11 cellular contexts compared by ENCODE assay signal in genomic region chr2:105100064-105100840, GRCh38.
DNase-seq lines count a peak whose midpoint lies in the region; ATAC-seq lines count a peak whose summit lies in the region.
"Had no signal": no experiment of that assay in that cellular context is flagged by ENCODE, and none has a peak within 500 bp of the region (broad histone marks: within the 10 kb centered on the region; RNA-seq: fewer than 3 reads in every experiment).

No MANE protein-coding gene starts in this region.

- H3K4me3 Mint-ChIP-seq in memory B cell = no peak overlapping the region
- H3K4me3 Mint-ChIP-seq: activated naive CD4-positive, alpha-beta T cell treated with anti-CD3 and anti-CD28 coated beads for 36 hours had no signal

- no peak overlapping the region for H3K27ac ChIP-seq in substantia nigra (ENCODE audit: low read depth, low read length, poor library complexity, severe bottlenecking)
- H3K27ac ChIP-seq: WERI-Rb-1 had no signal

- peaks cover 39% of the 10 kb centered on the region for H3K36me3 Mint-ChIP-seq in memory B cell

- no peak overlapping the region for H3K27ac Mint-ChIP-seq in memory B cell
- H3K27ac Mint-ChIP-seq: activated naive CD4-positive, alpha-beta T cell treated with anti-CD3 and anti-CD28 coated beads for 36 hours had no signal

- DNase-seq in memory B cell (ENCODE audit: low spot score in 2 of 2) = no peak
- no peak for DNase-seq in kidney glomerular epithelial cell (lab: John Stamatoyannopoulos, UW)
- no peak for DNase-seq in COLO668 (lab: John Stamatoyannopoulos, UW; ENCODE audit: unreplicated experiment)
- DNase-seq in DMS79 (lab: John Stamatoyannopoulos, UW) = no peak
- DNase-seq in substantia nigra (lab: John Stamatoyannopoulos, UW) = no peak
- DNase-seq: activated naive CD4-positive, alpha-beta T cell treated with anti-CD3 and anti-CD28 coated beads for 36 hours; effector memory CD4-positive, alpha-beta T cell; WERI-Rb-1 had no signal

- peak; percentile 93 for ATAC-seq in GM18511 (IDR thresholded peaks at IDR 0.05; ENCODE audit: unreplicated experiment)
- peak; percentile 62 for ATAC-seq in GM21737 (IDR thresholded peaks at IDR 0.05; ENCODE audit: unreplicated experiment)
- ATAC-seq in HG03558 (IDR thresholded peaks at IDR 0.05; ENCODE audit: extremely low read depth, unreplicated experiment) = peak; percentile 70
- peak; percentile 87 for ATAC-seq in memory B cell (ENCODE audit: low read depth)

- H3K9me3 Mint-ChIP-seq in memory B cell = no peaks in the 10 kb centered on the region
- H3K9me3 Mint-ChIP-seq: activated naive CD4-positive, alpha-beta T cell treated with anti-CD3 and anti-CD28 coated beads for 36 hours had no signal

- peaks cover 3% of the 10 kb centered on the region for H3K4me1 Mint-ChIP-seq in memory B cell

- no peaks in the 10 kb centered on the region for H3K27me3 Mint-ChIP-seq in memory B cell
